1 cellular context compared by ENCODE assay signal in the genomic region with DNA sequence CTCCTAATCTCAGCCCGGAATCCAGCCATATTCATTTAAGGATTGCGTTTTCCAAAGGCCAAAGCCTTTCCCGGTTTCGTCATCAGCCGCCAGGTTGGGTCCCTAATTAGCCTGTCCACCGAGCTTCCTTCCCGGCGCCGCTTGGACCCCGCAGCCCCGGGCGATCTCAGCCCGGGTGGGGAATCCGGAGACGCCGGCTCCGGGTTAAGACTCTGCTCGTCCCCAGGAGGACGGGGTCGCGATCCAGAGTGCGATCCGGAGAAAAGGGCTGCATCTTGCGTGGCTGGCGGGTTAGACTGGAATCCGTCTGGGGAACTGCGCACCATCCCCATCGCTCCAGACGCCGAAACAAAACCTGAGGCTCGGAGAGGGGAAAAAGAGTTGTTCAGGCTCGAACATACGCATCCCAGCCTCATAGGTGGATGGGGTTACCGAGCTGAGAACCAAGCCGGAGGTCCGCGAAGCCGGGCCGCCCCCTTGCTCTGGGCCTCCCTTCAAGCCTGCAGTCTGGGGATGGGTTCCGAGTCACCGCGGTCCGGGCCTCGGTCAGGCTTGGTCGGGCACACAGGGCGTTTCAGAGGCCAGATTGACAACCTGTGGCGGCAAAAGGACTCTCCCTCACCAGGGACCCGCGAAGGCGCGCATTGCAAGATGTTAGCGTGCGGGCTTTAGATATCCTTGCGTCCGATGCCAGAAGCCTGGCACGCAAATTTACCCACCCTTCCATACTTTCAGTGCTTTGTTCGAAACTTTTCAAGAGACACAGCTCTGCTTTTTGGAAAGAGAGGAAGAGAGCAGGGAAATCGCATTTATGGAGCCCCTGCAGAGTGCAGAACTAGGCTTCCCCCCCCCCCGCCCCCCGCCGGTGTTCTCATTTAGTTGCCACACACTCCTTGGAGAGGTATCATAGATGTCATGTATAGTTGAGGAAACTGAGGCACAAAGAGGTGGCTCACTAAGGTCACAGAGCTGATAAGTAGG.
TF ChIP-seq lines count a peak whose summit lies in the region.

No MANE protein-coding gene starts in this region.

TF ChIP-seq in WTC11, 78 proteins besides CTCF, POLR2A, EP300 and RAD21:
- TF ChIP-seq, protein P1, sequence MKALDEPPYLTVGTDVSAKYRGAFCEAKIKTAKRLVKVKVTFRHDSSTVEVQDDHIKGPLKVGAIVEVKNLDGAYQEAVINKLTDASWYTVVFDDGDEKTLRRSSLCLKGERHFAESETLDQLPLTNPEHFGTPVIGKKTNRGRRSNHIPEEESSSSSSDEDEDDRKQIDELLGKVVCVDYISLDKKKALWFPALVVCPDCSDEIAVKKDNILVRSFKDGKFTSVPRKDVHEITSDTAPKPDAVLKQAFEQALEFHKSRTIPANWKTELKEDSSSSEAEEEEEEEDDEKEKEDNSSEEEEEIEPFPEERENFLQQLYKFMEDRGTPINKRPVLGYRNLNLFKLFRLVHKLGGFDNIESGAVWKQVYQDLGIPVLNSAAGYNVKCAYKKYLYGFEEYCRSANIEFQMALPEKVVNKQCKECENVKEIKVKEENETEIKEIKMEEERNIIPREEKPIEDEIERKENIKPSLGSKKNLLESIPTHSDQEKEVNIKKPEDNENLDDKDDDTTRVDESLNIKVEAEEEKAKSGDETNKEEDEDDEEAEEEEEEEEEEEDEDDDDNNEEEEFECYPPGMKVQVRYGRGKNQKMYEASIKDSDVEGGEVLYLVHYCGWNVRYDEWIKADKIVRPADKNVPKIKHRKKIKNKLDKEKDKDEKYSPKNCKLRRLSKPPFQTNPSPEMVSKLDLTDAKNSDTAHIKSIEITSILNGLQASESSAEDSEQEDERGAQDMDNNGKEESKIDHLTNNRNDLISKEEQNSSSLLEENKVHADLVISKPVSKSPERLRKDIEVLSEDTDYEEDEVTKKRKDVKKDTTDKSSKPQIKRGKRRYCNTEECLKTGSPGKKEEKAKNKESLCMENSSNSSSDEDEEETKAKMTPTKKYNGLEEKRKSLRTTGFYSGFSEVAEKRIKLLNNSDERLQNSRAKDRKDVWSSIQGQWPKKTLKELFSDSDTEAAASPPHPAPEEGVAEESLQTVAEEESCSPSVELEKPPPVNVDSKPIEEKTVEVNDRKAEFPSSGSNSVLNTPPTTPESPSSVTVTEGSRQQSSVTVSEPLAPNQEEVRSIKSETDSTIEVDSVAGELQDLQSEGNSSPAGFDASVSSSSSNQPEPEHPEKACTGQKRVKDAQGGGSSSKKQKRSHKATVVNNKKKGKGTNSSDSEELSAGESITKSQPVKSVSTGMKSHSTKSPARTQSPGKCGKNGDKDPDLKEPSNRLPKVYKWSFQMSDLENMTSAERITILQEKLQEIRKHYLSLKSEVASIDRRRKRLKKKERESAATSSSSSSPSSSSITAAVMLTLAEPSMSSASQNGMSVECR (CRISPR knock-in tag; IDR thresholded peaks at IDR 0.05; ENCODE audit: borderline replicate concordance) = no peak
